In the genomic region with DNA sequence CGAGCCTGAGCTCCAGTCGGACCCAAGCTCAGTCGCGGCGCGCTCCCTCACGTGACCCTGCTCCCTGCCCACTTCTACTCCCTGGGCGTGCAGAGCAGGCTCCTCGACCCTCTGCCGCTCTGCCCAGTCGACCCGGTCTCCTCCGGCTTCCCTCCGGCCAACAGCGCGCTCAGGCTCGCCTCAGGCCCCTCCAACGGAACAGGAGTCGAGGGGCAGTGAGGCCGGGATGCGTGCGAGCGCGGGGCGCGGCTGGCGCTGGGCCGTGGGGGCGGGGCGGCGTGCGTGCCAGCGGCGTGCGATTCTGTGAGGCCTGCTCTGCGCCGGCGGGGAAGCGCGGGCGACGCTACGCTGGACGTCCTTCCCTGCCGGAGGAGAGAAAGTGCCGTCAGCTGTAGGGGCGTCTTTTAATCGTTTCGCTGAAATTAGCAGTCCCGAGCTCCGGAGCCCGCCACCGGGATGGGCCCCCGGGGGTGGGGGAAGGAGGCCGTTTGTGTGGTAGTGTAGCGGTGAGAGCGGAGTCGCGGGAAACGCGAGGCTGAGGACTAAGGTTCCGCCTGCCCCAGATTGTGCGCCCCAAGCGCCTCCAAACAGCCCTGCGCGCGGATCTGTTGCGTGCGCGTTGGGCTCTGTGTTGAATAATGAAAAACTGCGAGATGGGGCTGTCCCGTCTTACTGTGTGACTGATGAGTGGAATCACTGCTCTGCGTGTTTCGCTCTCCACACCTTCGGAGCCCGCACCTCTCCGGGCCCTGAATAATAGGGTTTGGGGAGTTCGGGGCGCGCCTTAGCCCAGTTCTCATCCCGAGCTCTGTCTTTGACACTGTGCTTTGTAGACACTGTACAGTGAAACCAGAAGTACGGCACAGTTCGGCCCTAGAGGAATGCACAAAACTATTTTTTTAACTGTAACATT, we compare ENCODE assay signal across 8 cellular contexts. TPM values are rescaled to one million over a fixed set of nuclear protein-coding genes. Genes with fewer than 3 reads are reported as not detected.
A peak's percentile ranks its signal among the peaks of the same experiment; 100 is the strongest.
DNase-seq lines count a peak whose midpoint lies in the region; ATAC-seq and TF ChIP-seq lines count a peak whose summit lies in the region.

A gene with protein sequence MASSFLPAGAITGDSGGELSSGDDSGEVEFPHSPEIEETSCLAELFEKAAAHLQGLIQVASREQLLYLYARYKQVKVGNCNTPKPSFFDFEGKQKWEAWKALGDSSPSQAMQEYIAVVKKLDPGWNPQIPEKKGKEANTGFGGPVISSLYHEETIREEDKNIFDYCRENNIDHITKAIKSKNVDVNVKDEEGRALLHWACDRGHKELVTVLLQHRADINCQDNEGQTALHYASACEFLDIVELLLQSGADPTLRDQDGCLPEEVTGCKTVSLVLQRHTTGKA (minus strand): TSS at position 217 of the 913 bp plus-strand sequence. CDS start 311 bp downstream, outside the sequence.

- H3K27ac Mint-ChIP-seq in natural killer cell = peak within 1 kb of the TSS; percentile 84 to 91

- H3K36me3 Mint-ChIP-seq in natural killer cell = no peaks in the 10 kb centered on the region

- peaks cover 35% of the 10 kb centered on the region for H3K4me1 ChIP-seq in KMS-11 (ENCODE audit: low read depth, poor library complexity, severe bottlenecking)

- H3K4me2 ChIP-seq in KMS-11 = peak within 1 kb of the TSS; percentile 90

- peak; percentile 87 for DNase-seq in EL
- peak; percentile 95 for DNase-seq in RPMI8226
- DNase-seq in activated T-helper 1 cell treated with anti-CD3 and anti-CD28 coated beads, Interleukin-2, amount 50 U/mL, for 16 hours (ENCODE audit: low read depth in 1 of 2, low spot score in 1 of 2) = peak; percentile 63 to 76
- peak; percentile 87 for DNase-seq in fibroblast of mammary gland (ENCODE audit: low read depth)
- peak; percentile 77 for DNase-seq in natural killer cell
- DNase-seq in stimulated activated naive CD4-positive, alpha-beta T cell treated with Interleukin-2 at 50 U/mL for 16 hours (lab: John Stamatoyannopoulos, UW) = peak; percentile 88

- TF ChIP-seq CTCF in KMS-11 (conservative IDR thresholded peaks at IDR 0.05; ENCODE audit: low read depth, low read length) (no peak), fibroblast of mammary gland (conservative IDR thresholded peaks at IDR 0.05; ENCODE audit: control insufficient read depth, insufficient read depth, low read depth, low read length) (no peak), natural killer cell (IDR thresholded peaks at IDR 0.05) (no peak)

- H4K20me1 ChIP-seq in KMS-11 (ENCODE audit: insufficient read depth) = no peaks in the 10 kb centered on the region

- peaks cover 35% of the 10 kb centered on the region for H3K79me2 ChIP-seq in KMS-11 (ENCODE audit: insufficient read depth, low read depth)

- H3K27me3 Mint-ChIP-seq in natural killer cell (ENCODE audit: low read depth in 2 of 2) = peaks cover 0 to 4% of the 10 kb centered on the region in 2 donors

- H3K4me3 Mint-ChIP-seq in natural killer cell = peak within 1 kb of the TSS; percentile 94

- H3K36me3 ChIP-seq in KMS-11 (ENCODE audit: insufficient read depth) = peaks cover 2% of the 10 kb centered on the region; the same call in 1 of the 2 replicates

- peak within 1 kb of the TSS; percentile 92 for H3K9ac ChIP-seq in KMS-11

- no peaks in the 10 kb centered on the region for H3K9me3 Mint-ChIP-seq in natural killer cell

- ATAC-seq in GM21786 (IDR thresholded peaks at IDR 0.05; ENCODE audit: unreplicated experiment) (peak; percentile 82), natural killer cell (peak; percentile 84 to 95 (median 91))

- no peaks in the 10 kb centered on the region for H3K27me3 ChIP-seq in KMS-11 (ENCODE audit: insufficient read depth, low read depth)

- peak within 1 kb of the TSS; percentile 91 for H3K27ac ChIP-seq in KMS-11

- peaks cover 14 to 28% of the 10 kb centered on the region in 2 donors for H3K4me1 Mint-ChIP-seq in natural killer cell

- peak within 1 kb of the TSS; percentile 93 for H2AFZ ChIP-seq in KMS-11 (ENCODE audit: low read depth)

- H3K4me3 ChIP-seq in KMS-11 (IDR thresholded peaks at IDR 0.05; ENCODE audit: insufficient read depth, low read depth, low read length) (peak within 1 kb of the TSS; percentile 97), fibroblast of mammary gland (ENCODE audit: control insufficient read depth, low read depth, low read length) (peak within 1 kb of the TSS; percentile 93)

- intact Hi-C loops in natural killer cell (cut with micrococcal nuclease) = loop anchor here (1.0 to 5.0 kb wide), 3 partner anchors 20 to 585 kb away; a partner anchor contains a TSS

RNA-seq across cellular contexts. Expression of the gene that starts here (rescaled TPM):
- total RNA-seq in natural killer cell = 10 to 100 TPM; 29.8 to 47.3 (median 41.9) TPM

Comparison
In these comparisons a context has a peak if more than half of its experiments do, and no peak if none do; other contexts are left out.
1. Peak in every context shown above with its lines: DNase-seq, ATAC-seq, H3K4me3 ChIP-seq and H3K27ac ChIP-seq.